In the genomic region with DNA sequence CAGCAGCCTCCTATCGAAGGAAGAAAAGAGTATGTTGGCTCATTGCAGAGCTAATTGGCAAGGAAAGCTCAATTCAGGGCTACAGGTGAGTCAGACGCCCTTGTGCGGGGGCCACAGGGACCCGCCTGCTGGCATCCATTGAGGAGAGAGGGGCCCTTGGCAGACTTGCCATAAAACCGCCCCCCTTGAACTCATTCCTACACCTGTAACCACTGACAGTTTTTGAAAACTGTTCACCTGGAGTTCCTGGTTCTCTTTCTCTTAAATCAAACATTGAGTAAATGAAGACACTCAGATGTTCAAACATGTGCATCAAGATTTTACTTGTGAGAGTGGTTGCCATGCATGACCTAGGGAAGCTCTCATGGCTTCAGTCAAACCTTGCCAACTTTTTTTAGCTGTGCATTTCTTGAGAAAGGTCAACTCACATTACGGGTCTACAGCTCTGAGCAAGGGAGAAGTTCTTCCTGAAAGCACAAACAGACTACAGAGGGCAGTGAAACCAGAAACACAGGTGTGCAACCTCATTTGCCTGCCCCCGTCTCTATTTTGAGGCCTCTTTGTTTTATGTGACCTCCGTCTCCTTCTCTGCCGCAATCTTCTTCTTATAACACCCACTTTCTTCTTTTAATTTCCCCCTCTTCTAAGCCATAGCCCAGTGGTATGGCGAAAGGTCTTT, we compare ENCODE assay signal across 8 cellular contexts.
DNase-seq lines count a peak whose midpoint lies in the region; ATAC-seq and TF ChIP-seq lines count a peak whose summit lies in the region.

No MANE protein-coding gene starts in this region.

- H3K9ac ChIP-seq in colonic mucosa (ENCODE audit: low read depth in 2 of 2, low read length in 2 of 2): no peak overlapping the region

- H3K27me3 ChIP-seq in thymus (ENCODE audit: control insufficient read depth, insufficient read depth) (no peaks in the 10 kb centered on the region), colonic mucosa (no peaks in the 10 kb centered on the region)

- H3K4me3 ChIP-seq in thymus (ENCODE audit: low read length) (no peak overlapping the region), colonic mucosa (no peak overlapping the region), lower leg skin (ENCODE audit: low read depth, poor library complexity, severe bottlenecking) (no peak overlapping the region)

- intact Hi-C loops in colonic mucosa (cut with DNase I): no loop called here
- intact Hi-C loops in lower leg skin (cut with DNase I; ENCODE audit: low total_unique reads): no loop called here

- ATAC-seq in HG02884 (IDR thresholded peaks at IDR 0.05; ENCODE audit: unreplicated experiment) (peak; percentile 69), SK-N-SH treated with all-trans-retinoic acid at 6 μM for 48 hours (peak; percentile 11)

- peak overlapping the region; percentile 81 for H3K27ac ChIP-seq in thymus (ENCODE audit: low read depth)
- no peak overlapping the region for H3K27ac ChIP-seq in colonic mucosa

- peaks cover 4% of the 10 kb centered on the region for H3K36me3 ChIP-seq in thymus (ENCODE audit: control insufficient read depth, insufficient read depth)
- no peaks in the 10 kb centered on the region for H3K36me3 ChIP-seq in colonic mucosa

- TF ChIP-seq CTCF in colonic mucosa (IDR thresholded peaks at IDR 0.05): no peak
- TF ChIP-seq CTCF in lower leg skin (IDR thresholded peaks at IDR 0.05): no peak

- no peaks in the 10 kb centered on the region for H3K36me3 Mint-ChIP-seq in activated naive CD4-positive, alpha-beta T cell treated with anti-CD3 and anti-CD28 coated beads, Interleukin-2, amount 50 U/mL, for 24 hours

- H3K9me3 Mint-ChIP-seq in activated naive CD4-positive, alpha-beta T cell treated with anti-CD3 and anti-CD28 coated beads, Interleukin-2, amount 50 U/mL, for 24 hours: no peaks in the 10 kb centered on the region

- no peaks in the 10 kb centered on the region for H3K27me3 Mint-ChIP-seq in activated naive CD4-positive, alpha-beta T cell treated with anti-CD3 and anti-CD28 coated beads, Interleukin-2, amount 50 U/mL, for 24 hours

- DNase-seq in activated naive CD4-positive, alpha-beta T cell treated with Interleukin-2 at 50 U/mL for 16 hours: no peak
- DNase-seq in colonic mucosa (no peak), NCI-H524 treated with DMSO at 0.1 percent for 48 hours (lab: John Stamatoyannopoulos, UW) (no peak), lower leg skin (ENCODE audit: low spot score in 2 of 2) (no peak)

- WGBS in thymus: 36% methylated on average over 10 of the region's 10 CpGs
- WGBS in lower leg skin, 2 donors: 57 to 58% methylated on average over 10 of the region's 10 CpGs

- H3K4me3 Mint-ChIP-seq in activated naive CD4-positive, alpha-beta T cell treated with anti-CD3 and anti-CD28 coated beads, Interleukin-2, amount 50 U/mL, for 24 hours: no peak overlapping the region

- no peak for TF ChIP-seq POLR2A in lower leg skin (IDR thresholded peaks at IDR 0.05)

- H3K27ac Mint-ChIP-seq in activated naive CD4-positive, alpha-beta T cell treated with anti-CD3 and anti-CD28 coated beads, Interleukin-2, amount 50 U/mL, for 24 hours: peak overlapping the region; percentile 41

- peaks cover 23% of the 10 kb centered on the region for H3K4me1 Mint-ChIP-seq in activated naive CD4-positive, alpha-beta T cell treated with anti-CD3 and anti-CD28 coated beads, Interleukin-2, amount 50 U/mL, for 24 hours

- H3K9me3 ChIP-seq in thymus (ENCODE audit: control insufficient read depth): no peaks in the 10 kb centered on the region
- no peaks in the 10 kb centered on the region for H3K9me3 ChIP-seq in colonic mucosa

- peaks cover 16% of the 10 kb centered on the region for H3K4me1 ChIP-seq in thymus (ENCODE audit: control insufficient read depth, insufficient read depth, low read length)
- H3K4me1 ChIP-seq in colonic mucosa: no peaks in the 10 kb centered on the region

TF ChIP-seq in SK-N-SH treated with all-trans-retinoic acid at 6 μM for 48 hours, 23 proteins besides CTCF, POLR2A, EP300 and RAD21:
- TF ChIP-seq CSDC2 (CRISPR knock-in tag; IDR thresholded peaks at IDR 0.05) (no peak), ARNTL (CRISPR knock-in tag; IDR thresholded peaks at IDR 0.05; ENCODE audit: borderline replicate concordance, low read depth) (no peak), BACH2 (CRISPR knock-in tag; IDR thresholded peaks at IDR 0.05; ENCODE audit: borderline replicate concordance) (no peak), ISL1 (CRISPR knock-in tag; IDR thresholded peaks at IDR 0.05) (no peak), ZNF8 (CRISPR knock-in tag; IDR thresholded peaks at IDR 0.05) (no peak), ZC3H10 (CRISPR knock-in tag; IDR thresholded peaks at IDR 0.05) (no peak), RARB (CRISPR knock-in tag; IDR thresholded peaks at IDR 0.05) (no peak), ZNF70 (CRISPR knock-in tag; IDR thresholded peaks at IDR 0.05) (no peak), GLIS3 (CRISPR knock-in tag; IDR thresholded peaks at IDR 0.05) (no peak), ZNF565 (CRISPR knock-in tag; conservative IDR thresholded peaks at IDR 0.05; ENCODE audit: low read depth) (no peak)
TF ChIP-seq in SK-N-SH treated with all-trans-retinoic acid at 6 μM for 48 hours: peak in this region for 0.
